Comparison of ENCODE assay signal across 10 cellular contexts in genomic region chr14:56208520-56208919, GRCh38.
DNase-seq lines count a peak whose midpoint lies in the region; ATAC-seq and TF ChIP-seq lines count a peak whose summit lies in the region.
"Had no signal": no experiment of that assay in that cellular context is flagged by ENCODE, and none has a peak within 500 bp of the region (broad histone marks: within the 10 kb centered on the region; RNA-seq: fewer than 3 reads in every experiment).

No MANE protein-coding gene starts in this region.

- H3K27me3 ChIP-seq in DND-41 (ENCODE audit: insufficient read depth, low read length, poor library complexity), result no peaks in the 10 kb centered on the region
- no peaks in the 10 kb centered on the region for H3K27me3 ChIP-seq in Karpas-422 (ENCODE audit: low read length)
- H3K27me3 ChIP-seq in smooth muscle cell (ENCODE audit: low read depth), result no peaks in the 10 kb centered on the region
- no peaks in the 10 kb centered on the region for H3K27me3 ChIP-seq in left ventricle myocardium inferior (ENCODE audit: low read depth)

- H3K4me2 ChIP-seq in DND-41 (ENCODE audit: insufficient read depth, low read length) (no peak overlapping the region), Karpas-422 (ENCODE audit: low read depth, low read length, poor library complexity, severe bottlenecking) (no peak overlapping the region), smooth muscle cell (no peak overlapping the region)

- H3K9ac ChIP-seq in DND-41 (ENCODE audit: low read depth, low read length), result no peak overlapping the region
- H3K9ac ChIP-seq in Karpas-422 (ENCODE audit: low read length), result no peak overlapping the region
- H3K9ac ChIP-seq in smooth muscle cell (ENCODE audit: low read depth), result no peak overlapping the region

- no peak overlapping the region for H2AFZ ChIP-seq in DND-41 (ENCODE audit: low read depth, low read length)
- H2AFZ ChIP-seq in Karpas-422 (ENCODE audit: low read length), result no peak overlapping the region
- H2AFZ ChIP-seq in smooth muscle cell (ENCODE audit: low read depth), result no peak overlapping the region

- no peak for DNase-seq in DND-41
- DNase-seq in Karpas-422, result peak; percentile 27
- DNase-seq in choroid plexus epithelial cell (ENCODE audit: low read depth), result peak; percentile 10
- no peak for DNase-seq in smooth muscle cell (lab: John Stamatoyannopoulos, UW; ENCODE audit: unreplicated experiment)
- no peak for DNase-seq in effector CD8-positive, alpha-beta T cell (lab: John Stamatoyannopoulos, UW)
- no peak for DNase-seq in left ventricle myocardium inferior
- no peak for DNase-seq in mucosa of gallbladder (ENCODE audit: low spot score)
- DNase-seq: CD8-positive, alpha-beta memory T cell; HCEC 1CT had no signal

- no peak for TF ChIP-seq CTCF in DND-41 (IDR thresholded peaks at IDR 0.05; ENCODE audit: borderline replicate concordance, extremely low read depth, low read length, poor library complexity, severe bottlenecking)
- TF ChIP-seq CTCF in choroid plexus epithelial cell (conservative IDR thresholded peaks at IDR 0.05; ENCODE audit: low read depth, low read length), result no peak
- TF ChIP-seq CTCF in smooth muscle cell (IDR thresholded peaks at IDR 0.05; ENCODE audit: borderline replicate concordance, insufficient read depth, poor library complexity, severe bottlenecking), result no peak
- TF ChIP-seq CTCF in left ventricle myocardium inferior (IDR thresholded peaks at IDR 0.05; ENCODE audit: borderline replicate concordance), result no peak

- no peaks in the 10 kb centered on the region for H3K9me2 ChIP-seq in Karpas-422 (replicated peaks; ENCODE audit: insufficient read depth, low read length)

- H3F3A ChIP-seq in smooth muscle cell (ENCODE audit: low read depth), result no peaks in the 10 kb centered on the region

- H4K20me1 ChIP-seq in DND-41 (ENCODE audit: insufficient read depth, low read length), result peaks cover 42% of the 10 kb centered on the region
- H4K20me1 ChIP-seq in Karpas-422 (ENCODE audit: insufficient read depth, low read depth, low read length), result no peaks in the 10 kb centered on the region
- no peaks in the 10 kb centered on the region for H4K20me1 ChIP-seq in smooth muscle cell (ENCODE audit: low read depth)

- 87% methylated on average over 3 of the region's 3 CpGs for WGBS in smooth muscle cell (ENCODE audit: low lambda C conversion rate)

- H3K79me2 ChIP-seq in DND-41 (ENCODE audit: insufficient read depth, low read length) (peaks cover 100% of the 10 kb centered on the region), Karpas-422 (ENCODE audit: low read length) (no peaks in the 10 kb centered on the region), smooth muscle cell (ENCODE audit: low read depth) (peaks cover 8% of the 10 kb centered on the region)

- H3K27ac ChIP-seq in DND-41 (ENCODE audit: low read length), result peak overlapping the region; percentile 11
- no peak overlapping the region for H3K27ac ChIP-seq in Karpas-422 (ENCODE audit: low read length)
- peak overlapping the region; percentile 80 for H3K27ac ChIP-seq in smooth muscle cell (ENCODE audit: low read depth)
- no peak overlapping the region for H3K27ac ChIP-seq in left ventricle myocardium inferior (replicated peaks)

- no peaks in the 10 kb centered on the region for H3K9me3 ChIP-seq in DND-41 (ENCODE audit: insufficient read depth, low read length, severe bottlenecking)
- no peaks in the 10 kb centered on the region for H3K9me3 ChIP-seq in Karpas-422 (ENCODE audit: low read length)
- no peaks in the 10 kb centered on the region for H3K9me3 ChIP-seq in smooth muscle cell (replicated peaks; ENCODE audit: low read depth)
- no peaks in the 10 kb centered on the region for H3K9me3 ChIP-seq in left ventricle myocardium inferior (replicated peaks)
- H3K9me3 ChIP-seq: Caco-2 had no signal

- H3K4me1 ChIP-seq in DND-41 (ENCODE audit: insufficient read depth, low read length), result peaks cover 91% of the 10 kb centered on the region
- H3K4me1 ChIP-seq in Karpas-422 (ENCODE audit: low read length), result no peaks in the 10 kb centered on the region
- peaks cover 56% of the 10 kb centered on the region for H3K4me1 ChIP-seq in smooth muscle cell (ENCODE audit: low read depth)
- peaks cover 21% of the 10 kb centered on the region for H3K4me1 ChIP-seq in left ventricle myocardium inferior
- H3K4me1 ChIP-seq: Caco-2 had no signal

- H3K4me3 ChIP-seq in DND-41 (ENCODE audit: low read depth in 1 of 2, low read length in 2 of 2) (no peak overlapping the region), Karpas-422 (ENCODE audit: low read length) (no peak overlapping the region), choroid plexus epithelial cell (ENCODE audit: low read depth, low read length) (no peak overlapping the region), smooth muscle cell (no peak overlapping the region), left ventricle myocardium inferior (no peak overlapping the region)

- H3K36me3 ChIP-seq in DND-41 (ENCODE audit: insufficient read depth, low read length) (peaks cover 5% of the 10 kb centered on the region; the same call in 1 of the 2 replicates), Karpas-422 (ENCODE audit: insufficient read depth, low read length) (no peaks in the 10 kb centered on the region), smooth muscle cell (ENCODE audit: low read depth) (no peaks in the 10 kb centered on the region), left ventricle myocardium inferior (no peaks in the 10 kb centered on the region)

- no peak for ATAC-seq in DND-41 (ENCODE audit: insufficient read depth, low read depth)

- intact Hi-C loops in left ventricle myocardium inferior (cut with micrococcal nuclease), result no loop called here

Comparison
In these comparisons a context has a peak if more than half of its experiments do, and no peak if none do; other contexts are left out.
1. DNase-seq: peak in Karpas-422 (single experiment) and choroid plexus epithelial cell (single experiment); none in DND-41 (single experiment), smooth muscle cell (single experiment), effector CD8-positive, alpha-beta T cell (single experiment), left ventricle myocardium inferior (single experiment) and mucosa of gallbladder (single experiment).
2. H3K27ac ChIP-seq: peak in DND-41 (single experiment) and smooth muscle cell (single experiment); none in Karpas-422 (single experiment) and left ventricle myocardium inferior (single experiment).